Comparison of ENCODE assay signal across 1 cellular context in genomic region chr1:58816072-58816746, GRCh38.
A peak's percentile ranks its signal among the peaks of the same experiment; 100 is the strongest.
TF ChIP-seq lines count a peak whose summit lies in the region.

No MANE protein-coding gene starts in this region.

TF ChIP-seq in HepG2, 621 proteins besides CTCF, POLR2A, EP300 and RAD21 (continued from another document and continues in another):
- TF ChIP-seq, protein P1, sequence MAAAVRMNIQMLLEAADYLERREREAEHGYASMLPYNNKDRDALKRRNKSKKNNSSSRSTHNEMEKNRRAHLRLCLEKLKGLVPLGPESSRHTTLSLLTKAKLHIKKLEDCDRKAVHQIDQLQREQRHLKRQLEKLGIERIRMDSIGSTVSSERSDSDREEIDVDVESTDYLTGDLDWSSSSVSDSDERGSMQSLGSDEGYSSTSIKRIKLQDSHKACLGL (CRISPR knock-in tag; IDR thresholded peaks at IDR 0.05) = no peak
- 0 out of 2 replicates have a peak, but pooled peaks have one; percentile 74 for TF ChIP-seq ZNF292 (CRISPR knock-in tag; IDR thresholded peaks at IDR 0.05; ENCODE audit: borderline replicate concordance, low read depth)
- peak; percentile 77 for TF ChIP-seq ZNF124 (CRISPR knock-in tag; IDR thresholded peaks at IDR 0.05)
- TF ChIP-seq MED8 (CRISPR knock-in tag; IDR thresholded peaks at IDR 0.05; ENCODE audit: insufficient replicate concordance) = peak; percentile 36
- TF ChIP-seq HOXD1 (CRISPR knock-in tag; IDR thresholded peaks at IDR 0.05) = peak; percentile 47; the same call in 1 of the 2 replicates
- peak; percentile 54; the same call in 1 of the 2 replicates for TF ChIP-seq MAX (IDR thresholded peaks at IDR 0.05)
- no peak for TF ChIP-seq HBP1 (CRISPR knock-in tag; IDR thresholded peaks at IDR 0.05; ENCODE audit: low read depth)
- TF ChIP-seq HOXA9 (CRISPR knock-in tag; IDR thresholded peaks at IDR 0.05; ENCODE audit: borderline replicate concordance) = no peak
- no peak for TF ChIP-seq ZNF678 (CRISPR knock-in tag; IDR thresholded peaks at IDR 0.05)
- TF ChIP-seq AKAP8 (CRISPR knock-in tag; IDR thresholded peaks at IDR 0.05) = peak; percentile 64; the same call in 1 of the 2 replicates
- TF ChIP-seq GABPB1 (CRISPR knock-in tag; IDR thresholded peaks at IDR 0.05) = peak; percentile 89
- TF ChIP-seq ETV5 (CRISPR knock-in tag; IDR thresholded peaks at IDR 0.05; ENCODE audit: borderline replicate concordance) = peak; percentile 75
- peak; percentile 47; the same call in 1 of the 2 replicates for TF ChIP-seq FOSL2 (CRISPR knock-in tag; IDR thresholded peaks at IDR 0.05)
- TF ChIP-seq ZBTB33 (CRISPR knock-in tag; IDR thresholded peaks at IDR 0.05) = 0 out of 2 replicates have a peak, but pooled peaks have one; percentile 13
- no peak for TF ChIP-seq ZNF530 (CRISPR knock-in tag; IDR thresholded peaks at IDR 0.05; ENCODE audit: low read depth)
- TF ChIP-seq GABPA (IDR thresholded peaks at IDR 0.05; ENCODE audit: low read depth, low read length) = no peak
- 0 out of 2 replicates have a peak, but pooled peaks have one; percentile 38 for TF ChIP-seq GABPA (CRISPR knock-in tag; IDR thresholded peaks at IDR 0.05; ENCODE audit: low read depth)
- peak; percentile 68 for TF ChIP-seq POGZ (CRISPR knock-in tag; IDR thresholded peaks at IDR 0.05)
- 0 out of 2 replicates have a peak, but pooled peaks have one; percentile 25 for TF ChIP-seq ZNF841 (CRISPR knock-in tag; IDR thresholded peaks at IDR 0.05; ENCODE audit: borderline replicate concordance)
- peak; percentile 80 for TF ChIP-seq PHF20 (CRISPR knock-in tag; IDR thresholded peaks at IDR 0.05)
- TF ChIP-seq ZNF136 (CRISPR knock-in tag; IDR thresholded peaks at IDR 0.05; ENCODE audit: low read depth) = no peak
- TF ChIP-seq ZNF512 (CRISPR knock-in tag; IDR thresholded peaks at IDR 0.05) = no peak
- peak; percentile 42; the same call in 1 of the 2 replicates for TF ChIP-seq HDAC1 (CRISPR knock-in tag; IDR thresholded peaks at IDR 0.05)
- TF ChIP-seq, protein P2, sequence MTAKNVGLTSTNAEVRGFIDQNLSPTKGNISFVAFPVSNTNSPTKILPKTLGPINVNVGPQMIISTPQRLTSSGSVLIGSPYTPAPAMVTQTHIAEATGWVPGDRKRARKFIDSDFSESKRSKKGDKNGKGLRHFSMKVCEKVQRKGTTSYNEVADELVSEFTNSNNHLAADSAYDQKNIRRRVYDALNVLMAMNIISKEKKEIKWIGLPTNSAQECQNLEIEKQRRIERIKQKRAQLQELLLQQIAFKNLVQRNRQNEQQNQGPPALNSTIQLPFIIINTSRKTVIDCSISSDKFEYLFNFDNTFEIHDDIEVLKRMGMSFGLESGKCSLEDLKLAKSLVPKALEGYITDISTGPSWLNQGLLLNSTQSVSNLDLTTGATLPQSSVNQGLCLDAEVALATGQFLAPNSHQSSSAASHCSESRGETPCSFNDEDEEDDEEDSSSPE (CRISPR knock-in tag; IDR thresholded peaks at IDR 0.05) = peak; percentile 81
- TF ChIP-seq, protein P3, sequence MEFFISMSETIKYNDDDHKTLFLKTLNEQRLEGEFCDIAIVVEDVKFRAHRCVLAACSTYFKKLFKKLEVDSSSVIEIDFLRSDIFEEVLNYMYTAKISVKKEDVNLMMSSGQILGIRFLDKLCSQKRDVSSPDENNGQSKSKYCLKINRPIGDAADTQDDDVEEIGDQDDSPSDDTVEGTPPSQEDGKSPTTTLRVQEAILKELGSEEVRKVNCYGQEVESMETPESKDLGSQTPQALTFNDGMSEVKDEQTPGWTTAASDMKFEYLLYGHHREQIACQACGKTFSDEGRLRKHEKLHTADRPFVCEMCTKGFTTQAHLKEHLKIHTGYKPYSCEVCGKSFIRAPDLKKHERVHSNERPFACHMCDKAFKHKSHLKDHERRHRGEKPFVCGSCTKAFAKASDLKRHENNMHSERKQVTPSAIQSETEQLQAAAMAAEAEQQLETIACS (CRISPR knock-in tag; IDR thresholded peaks at IDR 0.05) = peak; percentile 50; the same call in 1 of the 2 replicates
- TF ChIP-seq HES4 (CRISPR knock-in tag; IDR thresholded peaks at IDR 0.05; ENCODE audit: borderline replicate concordance) = no peak
- TF ChIP-seq KDM1A (CRISPR knock-in tag; IDR thresholded peaks at IDR 0.05) = peak; percentile 92
- no peak for TF ChIP-seq CHD4 (IDR thresholded peaks at IDR 0.05; ENCODE audit: borderline replicate concordance, low read length)
- TF ChIP-seq ZNF839 (CRISPR knock-in tag; IDR thresholded peaks at IDR 0.05; ENCODE audit: borderline replicate concordance) = 0 out of 2 replicates have a peak, but pooled peaks have one; percentile 25
- TF ChIP-seq HIC2 (CRISPR knock-in tag; IDR thresholded peaks at IDR 0.05; ENCODE audit: low read depth) = 0 out of 2 replicates have a peak, but pooled peaks have one; percentile 34
- 0 out of 2 replicates have a peak, but pooled peaks have one; percentile 33 for TF ChIP-seq POGK (CRISPR knock-in tag; conservative IDR thresholded peaks at IDR 0.05)
- TF ChIP-seq, protein P4, sequence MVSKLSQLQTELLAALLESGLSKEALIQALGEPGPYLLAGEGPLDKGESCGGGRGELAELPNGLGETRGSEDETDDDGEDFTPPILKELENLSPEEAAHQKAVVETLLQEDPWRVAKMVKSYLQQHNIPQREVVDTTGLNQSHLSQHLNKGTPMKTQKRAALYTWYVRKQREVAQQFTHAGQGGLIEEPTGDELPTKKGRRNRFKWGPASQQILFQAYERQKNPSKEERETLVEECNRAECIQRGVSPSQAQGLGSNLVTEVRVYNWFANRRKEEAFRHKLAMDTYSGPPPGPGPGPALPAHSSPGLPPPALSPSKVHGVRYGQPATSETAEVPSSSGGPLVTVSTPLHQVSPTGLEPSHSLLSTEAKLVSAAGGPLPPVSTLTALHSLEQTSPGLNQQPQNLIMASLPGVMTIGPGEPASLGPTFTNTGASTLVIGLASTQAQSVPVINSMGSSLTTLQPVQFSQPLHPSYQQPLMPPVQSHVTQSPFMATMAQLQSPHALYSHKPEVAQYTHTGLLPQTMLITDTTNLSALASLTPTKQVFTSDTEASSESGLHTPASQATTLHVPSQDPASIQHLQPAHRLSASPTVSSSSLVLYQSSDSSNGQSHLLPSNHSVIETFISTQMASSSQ (IDR thresholded peaks at IDR 0.05; ENCODE audit: low read depth) = no peak
- TF ChIP-seq, protein P4 (CRISPR knock-in tag; IDR thresholded peaks at IDR 0.05; ENCODE audit: borderline replicate concordance) = peak; percentile 51; the same call in 1 of the 2 replicates
- TF ChIP-seq ZNF501 (CRISPR knock-in tag; IDR thresholded peaks at IDR 0.05) = 0 out of 2 replicates have a peak, but pooled peaks have one; percentile 46
- TF ChIP-seq HOXA3 (CRISPR knock-in tag; IDR thresholded peaks at IDR 0.05) = peak; percentile 55; the same call in 1 of the 2 replicates
- TF ChIP-seq SRY (CRISPR knock-in tag; IDR thresholded peaks at IDR 0.05) = peak; percentile 59; the same call in 1 of the 2 replicates
- TF ChIP-seq ZIK1 (CRISPR knock-in tag; IDR thresholded peaks at IDR 0.05; ENCODE audit: borderline replicate concordance, low read depth) = 0 out of 2 replicates have a peak, but pooled peaks have one; percentile 57
- peak; percentile 39; the same call in 1 of the 2 replicates for TF ChIP-seq ZNF263 (CRISPR knock-in tag; IDR thresholded peaks at IDR 0.05)
- TF ChIP-seq ZNF788 (CRISPR knock-in tag; IDR thresholded peaks at IDR 0.05; ENCODE audit: borderline replicate concordance) = peak; percentile 66; the same call in 1 of the 2 replicates
- TF ChIP-seq ZMYM3 (CRISPR knock-in tag; IDR thresholded peaks at IDR 0.05) = peak; percentile 85
- TF ChIP-seq MAZ (IDR thresholded peaks at IDR 0.05; ENCODE audit: borderline replicate concordance, low read depth, low read length) = 0 out of 2 replicates have a peak, but pooled peaks have one; percentile 39
- 0 out of 2 replicates have a peak, but pooled peaks have one; percentile 16 for TF ChIP-seq MAZ (CRISPR knock-in tag; IDR thresholded peaks at IDR 0.05; ENCODE audit: low read depth)
- TF ChIP-seq ZBTB38 (CRISPR knock-in tag; IDR thresholded peaks at IDR 0.05) = peak; percentile 79
